ENCODE assay signal across 19 cellular contexts in the genomic region with DNA sequence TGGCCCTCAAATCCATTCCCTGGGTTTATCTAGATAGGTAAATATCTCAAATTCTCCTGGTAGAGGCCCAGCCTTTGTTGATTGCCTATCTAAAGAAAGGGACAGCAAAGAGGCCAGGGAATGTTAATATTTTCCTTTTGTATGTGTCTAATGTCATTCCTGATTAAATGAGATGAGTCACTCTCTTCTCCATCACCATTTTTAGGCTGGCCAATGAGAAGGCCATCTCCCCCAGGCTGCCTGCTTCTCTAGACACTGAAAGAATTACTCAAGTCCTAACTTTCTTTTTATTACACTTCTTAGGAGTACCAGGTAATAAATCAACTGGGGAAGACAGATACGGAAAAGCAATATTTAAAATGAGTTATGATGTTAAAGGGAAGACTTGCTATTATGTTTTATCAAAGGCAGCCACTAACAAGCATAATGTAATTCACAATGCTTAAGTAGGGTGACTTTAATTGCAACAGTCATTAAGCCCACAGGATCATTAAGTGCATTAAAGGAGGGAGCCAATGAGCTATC.
DNase-seq lines count a peak whose midpoint lies in the region; FAIRE-seq and TF ChIP-seq lines count a peak whose summit lies in the region.
"Had no signal": no experiment of that assay in that cellular context is flagged by ENCODE, and none has a peak within 500 bp of the region (broad histone marks: within the 10 kb centered on the region; RNA-seq: fewer than 3 reads in every experiment).

No MANE protein-coding gene starts in this region.

- FAIRE-seq in RCC 7860 (lab: Jason Lieb, UNC): no peak
- FAIRE-seq: A549, GM19239 had no signal

- WGBS in GM23248 (ENCODE audit: low coverage in 1 of 2, low lambda C conversion rate in 2 of 2, missing lambda C conversion rate in 2 of 2), 2 experiments: 51 to 52% methylated on average over 1 of the region's 1 CpG
- no CpG with 5 or more reads among the region's 1 CpG for WGBS in mesenchymal stem cell

- no peak overlapping the region for H3K4me3 ChIP-seq in GM23248
- no peak overlapping the region for H3K4me3 ChIP-seq in fibroblast of villous mesenchyme (ENCODE audit: low read depth, low read length)
- H3K4me3 ChIP-seq in mesenchymal stem cell (ENCODE audit: insufficient read depth in 1 of 2, low read depth in 1 of 2, low read length in 2 of 2): no peak overlapping the region
- H3K4me3 ChIP-seq: A549 had no signal

- no peaks in the 10 kb centered on the region for H3K79me2 ChIP-seq in GM23248 (ENCODE audit: insufficient read depth)

- H3K18ac ChIP-seq in mesenchymal stem cell (ENCODE audit: low read depth in 1 of 2, low read length in 2 of 2): no peak overlapping the region

- H3K27me3 ChIP-seq in GM23248 (replicated peaks; ENCODE audit: insufficient read depth) (no peaks in the 10 kb centered on the region), mesenchymal stem cell (ENCODE audit: control insufficient read depth in 1 of 2, insufficient read depth in 1 of 2, low read length in 2 of 2) (no peaks in the 10 kb centered on the region)

- no peak overlapping the region for H4K91ac ChIP-seq in mesenchymal stem cell (ENCODE audit: low read length)

- H3F3A ChIP-seq in GM23248 (ENCODE audit: insufficient read depth): no peaks in the 10 kb centered on the region

- H3K79me1 ChIP-seq in mesenchymal stem cell (replicated peaks; ENCODE audit: low read length, poor library complexity, severe bottlenecking): no peaks in the 10 kb centered on the region

- H2AK5ac ChIP-seq in mesenchymal stem cell (ENCODE audit: low read length, severe bottlenecking): no peak overlapping the region

- H4K8ac ChIP-seq in mesenchymal stem cell (ENCODE audit: low read length): no peak overlapping the region

- no peak overlapping the region for H2BK120ac ChIP-seq in mesenchymal stem cell (ENCODE audit: low read depth, low read length)

- H3K36me3 ChIP-seq in GM23248 (ENCODE audit: low read depth): no peaks in the 10 kb centered on the region
- no peaks in the 10 kb centered on the region for H3K36me3 ChIP-seq in mesenchymal stem cell (ENCODE audit: control insufficient read depth in 1 of 2, insufficient read depth in 2 of 2, low read depth in 1 of 2, low read length in 2 of 2)

- H2BK15ac ChIP-seq in mesenchymal stem cell (ENCODE audit: low read depth, poor library complexity, severe bottlenecking): no peak overlapping the region

- no peak for TF ChIP-seq CTCF in fibroblast of villous mesenchyme (IDR thresholded peaks at IDR 0.05; ENCODE audit: insufficient read depth, low read depth, low read length)

- peak; percentile 57 for DNase-seq in A172 (ENCODE audit: low spot score)
- DNase-seq in GM23248: peak; percentile 25
- DNase-seq in RCC 7860 (ENCODE audit: low spot score): peak; percentile 11
- peak; percentile 45 for DNase-seq in fibroblast of villous mesenchyme (ENCODE audit: low read depth)
- no peak for DNase-seq in dermis blood vessel endothelial cell
- no peak for DNase-seq in cerebellar nuclear complex (lab: John Stamatoyannopoulos, UW)
- no peak for DNase-seq in DMS 273 treated with DMSO at 0.1 percent for 48 hours (lab: John Stamatoyannopoulos, UW)
- DNase-seq in mesenchymal stem cell: no peak
- DNase-seq: AML-193, DMS153, EL, H7, Kasumi-1, NCI-H1930, NCI-H2171 treated with DMSO at 0.1 percent for 48 hours, NCI-H510A, SHP77 treated with DMSO at 0.1 percent for 48 hours had no signal

- H3K9me3 ChIP-seq in GM23248 (ENCODE audit: low read depth) (no peaks in the 10 kb centered on the region), mesenchymal stem cell (ENCODE audit: control insufficient read depth, low read length) (no peaks in the 10 kb centered on the region)
- H3K9me3 ChIP-seq: A549 had no signal

- no peak overlapping the region for H2BK12ac ChIP-seq in mesenchymal stem cell (ENCODE audit: low read length in 2 of 2)

- H3K27ac ChIP-seq in GM23248: no peak overlapping the region
- no peak overlapping the region for H3K27ac ChIP-seq in mesenchymal stem cell (ENCODE audit: low read length, poor library complexity, severe bottlenecking)
- H3K27ac ChIP-seq: A549 had no signal

- no peaks in the 10 kb centered on the region; the same call in 1 of the 2 replicates for H3K9me2 ChIP-seq in GM23248 (ENCODE audit: insufficient read depth)

- no peaks in the 10 kb centered on the region for H3K4me1 ChIP-seq in GM23248 (ENCODE audit: insufficient read depth)
- H3K4me1 ChIP-seq in mesenchymal stem cell (ENCODE audit: control insufficient read depth, insufficient read depth, low read depth, low read length): no peaks in the 10 kb centered on the region
- H3K4me1 ChIP-seq: A549 had no signal

- no peak overlapping the region for H3K14ac ChIP-seq in mesenchymal stem cell (ENCODE audit: low read length in 2 of 2)

- in situ Hi-C loops in GM23248 (cut with MboI): no loop called here

- H3K4me2 ChIP-seq in GM23248 (ENCODE audit: unreplicated experiment): no peak overlapping the region
- H3K4me2 ChIP-seq in mesenchymal stem cell (ENCODE audit: low read length, poor library complexity, severe bottlenecking): no peak overlapping the region
- H3K4me2 ChIP-seq: A549 had no signal

- no peaks in the 10 kb centered on the region for H4K20me1 ChIP-seq in GM23248 (ENCODE audit: insufficient read depth)

- H2AFZ ChIP-seq in GM23248 (no peak overlapping the region), mesenchymal stem cell (ENCODE audit: low read depth, low read length) (no peak overlapping the region)

- H3K4ac ChIP-seq in mesenchymal stem cell (ENCODE audit: low read depth in 1 of 2, low read length in 2 of 2): no peak overlapping the region

- no peak overlapping the region for H3K9ac ChIP-seq in GM23248
- no peak overlapping the region for H3K9ac ChIP-seq in mesenchymal stem cell (ENCODE audit: low read length)

- no peak overlapping the region for H2BK5ac ChIP-seq in mesenchymal stem cell (ENCODE audit: low read depth, low read length, poor library complexity, severe bottlenecking)

- no peak overlapping the region for H3K23ac ChIP-seq in mesenchymal stem cell (ENCODE audit: low read length in 2 of 2)

Comparison
In these comparisons a context has a peak if more than half of its experiments do, and no peak if none do; other contexts are left out.
1. DNase-seq: peak in A172 (single experiment), GM23248 (single experiment), RCC 7860 (single experiment) and fibroblast of villous mesenchyme (single experiment); none in dermis blood vessel endothelial cell (single experiment), cerebellar nuclear complex (0 of 2), DMS 273 treated with DMSO at 0.1 percent for 48 hours (single experiment) and mesenchymal stem cell (single experiment).